ENCODE assay signal across 9 cellular contexts in genomic region chr2:27959496-27959895, GRCh38.
DNase-seq lines count a peak whose midpoint lies in the region; ATAC-seq and TF ChIP-seq lines count a peak whose summit lies in the region.
"Had no signal": no experiment of that assay in that cellular context is flagged by ENCODE, and none has a peak within 500 bp of the region (broad histone marks: within the 10 kb centered on the region; RNA-seq: fewer than 3 reads in every experiment).

No MANE protein-coding gene starts in this region.

- TF ChIP-seq CTCF in heart right ventricle (IDR thresholded peaks at IDR 0.05) (no peak), right atrium auricular region (IDR thresholded peaks at IDR 0.05) (no peak), liver (IDR thresholded peaks at IDR 0.05; ENCODE audit: low read depth, low read length, missing input control) (no peak)

- peak overlapping the region in 5 of 10 donors; percentile 2 to 85 (median 10) for H3K27ac ChIP-seq in heart right ventricle
- H3K27ac ChIP-seq in right atrium auricular region, result no peak overlapping the region
- no peak overlapping the region for H3K27ac ChIP-seq in liver (ENCODE audit: low read depth in 1 of 2, low read length in 2 of 2)
- H3K27ac ChIP-seq: C4-2B had no signal

- H3K27me3 ChIP-seq in heart right ventricle (no peaks in the 10 kb centered on the region), right atrium auricular region (no peaks in the 10 kb centered on the region), liver (ENCODE audit: control insufficient read depth in 4 of 4, insufficient read depth in 4 of 4, low read length in 3 of 4) (no peaks in the 10 kb centered on the region)

- H3K9ac ChIP-seq in liver (ENCODE audit: low read depth in 1 of 2, low read length in 2 of 2), result no peak overlapping the region

- no peaks in the 10 kb centered on the region for H3K36me3 ChIP-seq in heart right ventricle
- H3K36me3 ChIP-seq in right atrium auricular region, result no peaks in the 10 kb centered on the region
- H3K36me3 ChIP-seq in liver (ENCODE audit: control insufficient read depth in 4 of 4, insufficient read depth in 3 of 4, low read depth in 1 of 4, low read length in 3 of 4), result no peaks in the 10 kb centered on the region

- DNase-seq in heart right ventricle, result peak in 1 of 2 donors; percentile 53
- no peak for DNase-seq in right atrium auricular region (ENCODE audit: low spot score)
- peak; percentile 43 for DNase-seq in astrocyte of the hippocampus (ENCODE audit: low read depth, low spot score)
- DNase-seq in NCI-H187 treated with DMSO at 0.1 percent for 48 hours (lab: John Stamatoyannopoulos, UW), result no peak

- H3K4me3 ChIP-seq in heart right ventricle, result no peak overlapping the region
- no peak overlapping the region for H3K4me3 ChIP-seq in right atrium auricular region
- H3K4me3 ChIP-seq in liver (ENCODE audit: low read depth in 1 of 3, low read length in 3 of 3), result no peak overlapping the region

- intact Hi-C loops in heart right ventricle (cut with DNase I), result loop anchor here in 5 of 10 donors (5.0 to 10.0 kb wide), 4 partner anchors 67 to 438 kb away; partner anchors contain the start of genes FOSL2 (in 4 of the 5), BABAM2 (in 1 of the 5) and RBKS (in 1 of the 5)

- H3K4me1 ChIP-seq in heart right ventricle, result peaks cover 3 to 68% (median 53%) of the 10 kb centered on the region in 9 donors
- peaks cover 0 to 53% of the 10 kb centered on the region in 2 donors for H3K4me1 ChIP-seq in right atrium auricular region
- peaks cover 2 to 17% (median 6%) of the 10 kb centered on the region in 4 donors for H3K4me1 ChIP-seq in liver (ENCODE audit: control insufficient read depth in 4 of 4, insufficient read depth in 4 of 4, low read length in 3 of 4)

- 22 to 47% methylated on average over 4 of the region's 4 CpGs for WGBS in heart right ventricle, 2 donors
- WGBS in liver, result 32% methylated on average over 4 of the region's 4 CpGs

- peak in 7 of 8 donors; percentile 46 to 59 (median 54) for ATAC-seq in heart right ventricle
- ATAC-seq in HG03342 (IDR thresholded peaks at IDR 0.05; ENCODE audit: unreplicated experiment), result no peak
- ATAC-seq in GM21576 (IDR thresholded peaks at IDR 0.05; ENCODE audit: unreplicated experiment), result no peak
- no peak for ATAC-seq in GM21737 (IDR thresholded peaks at IDR 0.05; ENCODE audit: unreplicated experiment)

- H3K9me3 ChIP-seq in heart right ventricle, result no peaks in the 10 kb centered on the region
- H3K9me3 ChIP-seq in right atrium auricular region, result no peaks in the 10 kb centered on the region
- no peaks in the 10 kb centered on the region for H3K9me3 ChIP-seq in liver (ENCODE audit: control insufficient read depth in 4 of 4, low read length in 3 of 4)

- peak; percentile 49 to 50 for TF ChIP-seq RAD21 in liver (IDR thresholded peaks at IDR 0.05)

TF ChIP-seq in liver, 16 proteins besides CTCF, POLR2A, EP300 and RAD21:
- TF ChIP-seq MAX (IDR thresholded peaks at IDR 0.05) (peak; percentile 27), NR2F2 (IDR thresholded peaks at IDR 0.05) (peak; percentile 54), RXRA (IDR thresholded peaks at IDR 0.05) (peak in 1 of 2 donors; percentile 31), REST (IDR thresholded peaks at IDR 0.05) (peak; percentile 16), HNF4A (conservative IDR thresholded peaks at IDR 0.05) (peak in 1 of 2 donors; percentile 24), FOXA1 (IDR thresholded peaks at IDR 0.05) (no peak), TAF1 (conservative IDR thresholded peaks at IDR 0.05) (no peak), YY1 (IDR thresholded peaks at IDR 0.05) (peak; percentile 53), JUND (IDR thresholded peaks at IDR 0.05) (peak in 1 of 2 donors; percentile 21)

Comparison
In these comparisons a context has a peak if more than half of its experiments do, and no peak if none do; other contexts are left out.
1. ATAC-seq: peak in heart right ventricle (7 of 8); none in HG03342 (single experiment), GM21576 (single experiment) and GM21737 (single experiment).